19 cellular contexts compared by ENCODE assay signal in genomic region chr1:29426701-29427279, GRCh38.
DNase-seq lines count a peak whose midpoint lies in the region; ATAC-seq and TF ChIP-seq lines count a peak whose summit lies in the region.
"Had no signal": no experiment of that assay in that cellular context is flagged by ENCODE, and none has a peak within 500 bp of the region (broad histone marks: within the 10 kb centered on the region; RNA-seq: fewer than 3 reads in every experiment).

No MANE protein-coding gene starts in this region.

- TF ChIP-seq CTCF in left ventricle myocardium inferior (IDR thresholded peaks at IDR 0.05; ENCODE audit: borderline replicate concordance): no peak
- no peak for TF ChIP-seq CTCF in WTC11 (IDR thresholded peaks at IDR 0.05)

- H3K9me3 ChIP-seq in left ventricle myocardium inferior (replicated peaks): peaks cover 16% of the 10 kb centered on the region

- H3K27ac ChIP-seq in left ventricle myocardium inferior (replicated peaks): no peak overlapping the region
- H3K27ac ChIP-seq: 22Rv1, left lung had no signal

- POLR2A ChIA-PET in WTC11 (lab: Charles Lee): no interaction called here

- intact Hi-C loops in left ventricle myocardium inferior (cut with micrococcal nuclease): no loop called here

- no peaks in the 10 kb centered on the region for H3K36me3 ChIP-seq in left ventricle myocardium inferior
- H3K36me3 ChIP-seq: left lung had no signal

- H3K27me3 ChIP-seq in left ventricle myocardium inferior (ENCODE audit: low read depth): peaks cover 25% of the 10 kb centered on the region

- CTCF ChIA-PET in WTC11 (lab: Charles Lee): interaction anchor here (1.0 to 1.4 kb wide), 2 partner anchors 10 to 63 kb away, joined by 3 to 4 read pairs; no protein-coding TSS in a partner anchor

- H3K4me1 ChIP-seq in left ventricle myocardium inferior: peaks cover 19% of the 10 kb centered on the region
- H3K4me1 ChIP-seq: left lung had no signal

- H3K27ac Mint-ChIP-seq in WTC11: no peak overlapping the region
- H3K27ac Mint-ChIP-seq: IgD-negative memory B cell had no signal

- peaks cover under 1% of the 10 kb centered on the region; the same call in 1 of the 2 replicates for H3K27me3 Mint-ChIP-seq in WTC11 (ENCODE audit: low read depth)

- ATAC-seq in HG02885 (IDR thresholded peaks at IDR 0.05; ENCODE audit: poor library complexity, unreplicated experiment) (no peak), WTC11 (no peak)
- ATAC-seq: left lung had no signal

- H3K9me3 Mint-ChIP-seq in WTC11: peaks cover 37% of the 10 kb centered on the region

- no peak overlapping the region for H3K4me3 ChIP-seq in left ventricle myocardium inferior
- H3K4me3 ChIP-seq: left lung had no signal

- H3K36me3 Mint-ChIP-seq in WTC11: peaks cover 14% of the 10 kb centered on the region
- H3K36me3 Mint-ChIP-seq: IgD-negative memory B cell had no signal

- peak; percentile 36 for DNase-seq in DMS53 (lab: John Stamatoyannopoulos, UW)
- no peak for DNase-seq in DMS53 treated with DMSO at 0.1 percent for 48 hours (lab: John Stamatoyannopoulos, UW; ENCODE audit: unreplicated experiment)
- peak; percentile 98 for DNase-seq in NCI-H1105 treated with DMSO at 0.1 percent for 48 hours (lab: John Stamatoyannopoulos, UW)
- peak; percentile 89 for DNase-seq in NCI-H524 treated with DMSO at 0.1 percent for 48 hours (lab: John Stamatoyannopoulos, UW)
- DNase-seq in left ventricle myocardium inferior: peak; percentile 28
- DNase-seq in HuH-7.5 (ENCODE audit: low spot score): no peak
- DNase-seq in WTC11 (ENCODE audit: low spot score): no peak
- DNase-seq: activated CD8-positive, alpha-beta memory T cell treated with anti-CD3 and anti-CD28 coated beads for 24 hours; amniotic stem cell; C1 segment of cervical spinal cord; cerebellar nuclear complex; EL; HCEC 1CT; left lung; stimulated activated CD4-positive, alpha-beta T cell treated with anti-CD3 and anti-CD28 coated beads, Interleukin-4, amount 100 ng/mL, for 24 hours; SW 1271 had no signal

- H3K4me3 Mint-ChIP-seq in WTC11: no peak overlapping the region
- H3K4me3 Mint-ChIP-seq: IgD-negative memory B cell had no signal

- peaks cover 5% of the 10 kb centered on the region; the same call in 1 of the 2 replicates for H3K4me1 Mint-ChIP-seq in WTC11

TF ChIP-seq in WTC11, 78 proteins besides CTCF, POLR2A, EP300 and RAD21:
- TF ChIP-seq ATF1 (CRISPR knock-in tag; IDR thresholded peaks at IDR 0.05): no peak
- no peak for TF ChIP-seq ZNF219 (CRISPR knock-in tag; IDR thresholded peaks at IDR 0.05; ENCODE audit: borderline replicate concordance)
- no peak for TF ChIP-seq HMGA2 (CRISPR knock-in tag; IDR thresholded peaks at IDR 0.05)
- no peak for TF ChIP-seq USF2 (CRISPR knock-in tag; IDR thresholded peaks at IDR 0.05)
- TF ChIP-seq SOX15 (CRISPR knock-in tag; IDR thresholded peaks at IDR 0.05): no peak
- no peak for TF ChIP-seq E2F5 (CRISPR knock-in tag; IDR thresholded peaks at IDR 0.05)

Comparison
In these comparisons a context has a peak if more than half of its experiments do, and no peak if none do; other contexts are left out.
1. DNase-seq: peak in DMS53 (single experiment), NCI-H1105 treated with DMSO at 0.1 percent for 48 hours (single experiment), NCI-H524 treated with DMSO at 0.1 percent for 48 hours (single experiment) and left ventricle myocardium inferior (single experiment); none in DMS53 treated with DMSO at 0.1 percent for 48 hours (single experiment), HuH-7.5 (single experiment) and WTC11 (single experiment).